In genomic region chr1:162023547-162024501, GRCh38 we compare ENCODE assay signal across 8 cellular contexts. TPM values are rescaled to one million over a fixed set of nuclear protein-coding genes. Genes with fewer than 3 reads are reported as not detected.
DNase-seq lines count a peak whose midpoint lies in the region; ATAC-seq and TF ChIP-seq lines count a peak whose summit lies in the region.

Gene OLFML2B, minus strand, starts transcription at chr1:162023869. Its CDS starts 439 bp downstream, at chr1:162023430.

- WGBS in gastroesophageal sphincter (ENCODE audit: low coverage in 1 of 2), 2 donors, result 0 to 1% methylated on average over 9 to 30 of the region's 85 CpGs
- WGBS in thymus, result 2% methylated on average over 85 of the region's 85 CpGs

- peak in 2 of 4 experiments; percentile 28 to 32 for TF ChIP-seq CTCF in gastroesophageal sphincter (IDR thresholded peaks at IDR 0.05)
- peak; percentile 48 for TF ChIP-seq CTCF in neural crest cell (conservative IDR thresholded peaks at IDR 0.05)

- H3K36me3 ChIP-seq in gastroesophageal sphincter (no peaks in the 10 kb centered on the region), thymus (ENCODE audit: control insufficient read depth, insufficient read depth) (no peaks in the 10 kb centered on the region)

- peak within 1 kb of the TSS; percentile 98 for H3K4me3 Mint-ChIP-seq in neural crest cell

- peak; percentile 37 for DNase-seq in SIG-M5 treated with dmso at 0.1 percent for 504 hours (lab: John Stamatoyannopoulos, UW; ENCODE audit: unreplicated experiment)
- no peak for DNase-seq in SIG-M5 (lab: John Stamatoyannopoulos, UW)
- DNase-seq in HT-29 (ENCODE audit: low spot score), result peak; percentile 70
- DNase-seq in RPMI7951 (ENCODE audit: low read depth), result peak; percentile 82
- DNase-seq in activated naive CD4-positive, alpha-beta T cell treated with Interleukin-2 at 50 U/mL for 16 hours, result peak; percentile 45
- DNase-seq in neural crest cell (ENCODE audit: low read depth, low spot score), result peak; percentile 73

- H3K36me3 Mint-ChIP-seq in neural crest cell (ENCODE audit: low read depth), result no peaks in the 10 kb centered on the region

- H3K9me3 Mint-ChIP-seq in neural crest cell, result peaks cover 7% of the 10 kb centered on the region

- peaks cover 16% of the 10 kb centered on the region for H3K4me1 Mint-ChIP-seq in neural crest cell

- H3K4me3 ChIP-seq in gastroesophageal sphincter (peak within 1 kb of the TSS; percentile 28 to 63), thymus (ENCODE audit: low read length) (peak within 1 kb of the TSS; percentile 50)

- TF ChIP-seq POLR2A in gastroesophageal sphincter (IDR thresholded peaks at IDR 0.05), result no peak

- TF ChIP-seq EP300 in gastroesophageal sphincter (IDR thresholded peaks at IDR 0.05), result no peak

- peaks cover 0 to 44% (median 14%) of the 10 kb centered on the region in 3 donors for H3K4me1 ChIP-seq in gastroesophageal sphincter
- peaks cover 2% of the 10 kb centered on the region for H3K4me1 ChIP-seq in thymus (ENCODE audit: control insufficient read depth, insufficient read depth, low read length)

- peak within 1 kb of the TSS in 3 of 4 donors; percentile 6 to 70 (median 51) for H3K27ac ChIP-seq in gastroesophageal sphincter
- no peak within 1 kb of the TSS for H3K27ac ChIP-seq in thymus (ENCODE audit: low read depth)

- ATAC-seq in gastroesophageal sphincter, result peak; percentile 90

- H3K27me3 Mint-ChIP-seq in neural crest cell (ENCODE audit: low read depth), result peaks cover 61% of the 10 kb centered on the region

- H3K27me3 ChIP-seq in gastroesophageal sphincter (peaks cover 49% of the 10 kb centered on the region), thymus (ENCODE audit: control insufficient read depth, insufficient read depth) (peaks cover 2% of the 10 kb centered on the region)

- H3K9me3 ChIP-seq in gastroesophageal sphincter (no peaks in the 10 kb centered on the region), thymus (ENCODE audit: control insufficient read depth) (no peaks in the 10 kb centered on the region)

- no peak within 1 kb of the TSS for H3K27ac Mint-ChIP-seq in neural crest cell (ENCODE audit: unreplicated experiment)

RNA-seq across cellular contexts. Expression of gene OLFML2B, which starts in this region (rescaled TPM):
- 0.66 TPM in 1 of 2 replicates, not detected in the other for total RNA-seq in HT-29 (2014; rRNA removed; shearing (Covaris generic))
- 15.0 and 20.3 TPM in 2 replicates for total RNA-seq in RPMI7951 (2014; rRNA removed; shearing (Covaris generic))
- total RNA-seq in gastroesophageal sphincter (1 to 10 TPM; 1.1 to 7.7 (median 4.7) TPM), neural crest cell (5.8 and 7.3 TPM in 2 replicates)
- polyA plus RNA-seq in thymus, result 5.4 TPM

Comparison
In these comparisons a context has a peak if more than half of its experiments do, and no peak if none do; other contexts are left out.
1. Peak in DNase-seq in HT-29; RNA of the gene not detected or under 1 TPM.